In the genomic region with DNA sequence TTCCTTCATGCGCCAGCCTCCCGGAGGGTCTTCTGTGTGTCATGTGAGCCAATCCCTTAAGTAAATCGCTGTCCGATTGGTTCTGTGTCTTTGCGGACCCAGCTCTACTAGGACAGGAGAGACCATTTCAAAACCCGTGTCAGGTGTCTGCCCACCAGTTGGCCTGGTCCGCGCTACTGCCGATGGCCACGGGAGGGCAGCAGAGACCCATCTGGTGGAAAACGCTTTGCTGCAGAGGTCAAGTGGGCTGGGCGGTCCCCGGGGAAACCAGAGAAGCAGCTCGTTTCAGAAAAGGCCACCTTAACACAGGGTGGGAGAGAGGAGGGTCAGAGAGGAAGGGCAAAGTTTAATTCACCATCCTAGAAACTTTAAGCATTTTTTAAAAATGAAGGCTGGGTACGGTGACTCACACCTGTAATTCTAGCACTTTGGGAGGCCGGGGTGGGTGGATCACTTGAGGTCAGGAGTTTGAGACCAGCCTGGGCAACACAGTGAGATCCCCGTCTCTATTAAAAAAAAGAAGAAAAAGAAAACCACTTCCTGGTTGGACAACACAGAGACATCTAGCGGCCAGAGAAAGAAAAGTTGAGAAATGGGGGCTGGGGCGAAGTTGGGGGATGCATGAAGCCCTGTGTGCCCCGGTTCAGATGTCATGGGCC, we compare ENCODE assay signal across 8 cellular contexts.
DNase-seq lines count a peak whose midpoint lies in the region; TF ChIP-seq lines count a peak whose summit lies in the region.

No MANE protein-coding gene starts in this region.

- H3K36me3 ChIP-seq in mucosa of stomach (ENCODE audit: control insufficient read depth, insufficient read depth, low read length), result no peaks in the 10 kb centered on the region

- H3K4me3 ChIP-seq in epithelial cell of esophagus (ENCODE audit: low read length) (no peak overlapping the region), mucosa of stomach (ENCODE audit: low read length) (no peak overlapping the region)

- peak; percentile 80 for DNase-seq in NCI-H510A treated with DMSO at 0.1 percent for 48 hours (lab: John Stamatoyannopoulos, UW)
- DNase-seq in NCI-H510A (lab: John Stamatoyannopoulos, UW), result no peak
- DNase-seq in HuH-7 (ENCODE audit: low spot score), result peak; percentile 99
- peak; percentile 91 for DNase-seq in OCI-M1 (lab: John Stamatoyannopoulos, UW)
- peak; percentile 78 for DNase-seq in activated T-cell treated with anti-CD3 and anti-CD28 coated beads for 24 hours (ENCODE audit: low read depth)
- DNase-seq in epithelial cell of esophagus (ENCODE audit: low read depth), result peak; percentile 70
- peak; percentile 98 for DNase-seq in stimulated activated CD8-positive, alpha-beta memory T cell treated with anti-CD3 and anti-CD28 coated beads, Interleukin-4, amount 100 ng/mL, for 48 hours

- H3K27me3 ChIP-seq in mucosa of stomach (ENCODE audit: control insufficient read depth, insufficient read depth, low read length), result no peaks in the 10 kb centered on the region

- no peaks in the 10 kb centered on the region for H3K9me3 ChIP-seq in mucosa of stomach (ENCODE audit: control insufficient read depth, low read length)

- H3K4me1 ChIP-seq in mucosa of stomach (ENCODE audit: control insufficient read depth, insufficient read depth, low read length), result no peaks in the 10 kb centered on the region

- peak; percentile 99 for TF ChIP-seq CTCF in epithelial cell of esophagus (IDR thresholded peaks at IDR 0.05; ENCODE audit: insufficient read depth, low read depth, low read length, missing control alignments)

- peak overlapping the region; percentile 44 for H3K9ac ChIP-seq in mucosa of stomach (ENCODE audit: low read length)
